8 cellular contexts compared by ENCODE assay signal in the genomic region with DNA sequence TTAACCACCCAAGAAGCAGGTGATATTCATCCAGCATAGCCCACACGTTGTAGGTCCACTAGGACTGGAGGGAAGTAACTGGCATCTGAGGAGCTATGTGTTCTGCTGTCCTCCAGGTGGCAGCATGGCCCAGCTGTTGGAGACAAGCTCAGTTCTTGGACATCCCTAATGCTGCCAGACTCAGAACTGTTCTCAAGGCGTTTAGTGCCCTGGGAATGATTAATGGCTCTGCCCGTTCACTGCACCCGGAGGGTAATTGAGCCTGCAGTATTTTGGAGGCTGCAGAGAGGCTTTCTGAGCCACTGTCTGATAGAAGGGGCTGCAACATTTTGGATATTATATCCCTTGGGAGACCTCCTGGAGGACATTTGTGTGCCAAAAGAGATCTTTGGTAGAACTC.
A peak's percentile ranks its signal among the peaks of the same experiment; 100 is the strongest.
DNase-seq lines count a peak whose midpoint lies in the region; ATAC-seq and TF ChIP-seq lines count a peak whose summit lies in the region.

No MANE protein-coding gene starts in this region.

- H3K27me3 ChIP-seq in BE2C, result no peaks in the 10 kb centered on the region

- no peaks in the 10 kb centered on the region for H3K4me1 ChIP-seq in BE2C

- H3K4me3 Mint-ChIP-seq in endothelial cell (ENCODE audit: unreplicated experiment) (no peak overlapping the region), memory B cell (no peak overlapping the region)
- no peak overlapping the region for H3K4me3 Mint-ChIP-seq in stimulated activated memory B cell treated with anti-CD40 and anti-IgM and Interleukin-4, amounts not matched to agents 10 μg/mL and 1 μg/mL and 100 μg/mL, for 72 hours

- no peaks in the 10 kb centered on the region for H3K9me3 Mint-ChIP-seq in endothelial cell (ENCODE audit: unreplicated experiment)
- H3K9me3 Mint-ChIP-seq in memory B cell, result no peaks in the 10 kb centered on the region
- H3K9me3 Mint-ChIP-seq in stimulated activated memory B cell treated with anti-CD40 and anti-IgM and Interleukin-4, amounts not matched to agents 10 μg/mL and 1 μg/mL and 100 μg/mL, for 72 hours, result no peaks in the 10 kb centered on the region

- peak; percentile 81 for ATAC-seq in GM19023 (IDR thresholded peaks at IDR 0.05; ENCODE audit: unreplicated experiment)
- ATAC-seq in HG03342 (IDR thresholded peaks at IDR 0.05; ENCODE audit: unreplicated experiment), result peak; percentile 97
- ATAC-seq in memory B cell (ENCODE audit: low read depth), result peak; percentile 61
- peak; percentile 75 for ATAC-seq in stimulated activated memory B cell treated with anti-CD40 and anti-IgM and Interleukin-4, amounts not matched to agents 10 μg/mL and 1 μg/mL and 100 μg/mL, for 72 hours

- no peaks in the 10 kb centered on the region for H3K36me3 Mint-ChIP-seq in endothelial cell (ENCODE audit: low read depth, unreplicated experiment)
- H3K36me3 Mint-ChIP-seq in memory B cell, result no peaks in the 10 kb centered on the region
- H3K36me3 Mint-ChIP-seq in stimulated activated memory B cell treated with anti-CD40 and anti-IgM and Interleukin-4, amounts not matched to agents 10 μg/mL and 1 μg/mL and 100 μg/mL, for 72 hours, result no peaks in the 10 kb centered on the region

- TF ChIP-seq CTCF in BE2C (IDR thresholded peaks at IDR 0.05; ENCODE audit: low read depth, low read length) (peak; percentile 93), WI38 (IDR thresholded peaks at IDR 0.05; ENCODE audit: low read depth, low read length) (peak; percentile 75), endothelial cell (IDR thresholded peaks at IDR 0.05; ENCODE audit: unreplicated experiment) (peak; percentile 82)

- no peak overlapping the region for H3K4me3 ChIP-seq in BE2C (ENCODE audit: low read depth, low read length)
- H3K4me3 ChIP-seq in WI38 (ENCODE audit: low read depth, low read length), result no peak overlapping the region

- H3K4me1 Mint-ChIP-seq in endothelial cell (ENCODE audit: unreplicated experiment) (peaks cover 5% of the 10 kb centered on the region), memory B cell (no peaks in the 10 kb centered on the region)
- H3K4me1 Mint-ChIP-seq in stimulated activated memory B cell treated with anti-CD40 and anti-IgM and Interleukin-4, amounts not matched to agents 10 μg/mL and 1 μg/mL and 100 μg/mL, for 72 hours, result no peaks in the 10 kb centered on the region

- H3K27ac Mint-ChIP-seq in endothelial cell (ENCODE audit: unreplicated experiment) (no peak overlapping the region), memory B cell (no peak overlapping the region)
- no peak overlapping the region for H3K27ac Mint-ChIP-seq in stimulated activated memory B cell treated with anti-CD40 and anti-IgM and Interleukin-4, amounts not matched to agents 10 μg/mL and 1 μg/mL and 100 μg/mL, for 72 hours

- H3K27me3 Mint-ChIP-seq in endothelial cell (ENCODE audit: unreplicated experiment), result no peaks in the 10 kb centered on the region
- no peaks in the 10 kb centered on the region for H3K27me3 Mint-ChIP-seq in memory B cell
- no peaks in the 10 kb centered on the region for H3K27me3 Mint-ChIP-seq in stimulated activated memory B cell treated with anti-CD40 and anti-IgM and Interleukin-4, amounts not matched to agents 10 μg/mL and 1 μg/mL and 100 μg/mL, for 72 hours

- no peaks in the 10 kb centered on the region for H3K36me3 ChIP-seq in BE2C

- H3K9me3 ChIP-seq in BE2C, result no peaks in the 10 kb centered on the region

- DNase-seq in BE2C (peak; percentile 88), NCI-H2196 (lab: John Stamatoyannopoulos, UW; ENCODE audit: unreplicated experiment) (peak; percentile 67), endothelial cell (ENCODE audit: low spot score) (peak; percentile 82), memory B cell (ENCODE audit: low spot score in 2 of 2) (peak; percentile 24 to 29)

Comparison
In these comparisons a context has a peak if more than half of its experiments do, and no peak if none do; other contexts are left out.
1. DNase-seq: peak in every context shown above with its lines; median percentile 88 in BE2C; 82 in endothelial cell; 67 in NCI-H2196; 26 in memory B cell.